In genomic region chrX:7043796-7044433, GRCh38 we compare ENCODE assay signal across 8 cellular contexts.
DNase-seq lines count a peak whose midpoint lies in the region; ATAC-seq and TF ChIP-seq lines count a peak whose summit lies in the region.
"Not testable (repeated sequence)": the region's sequence is repeated elsewhere in the genome, so short reads cannot be mapped to it uniquely, and the experiment has no call there.

No MANE protein-coding gene starts in this region.

- not testable (repeated sequence) for H2AFZ ChIP-seq in PC-3 (ENCODE audit: low read length)

- peak; percentile 12 for DNase-seq in AG08396 (ENCODE audit: low spot score)
- peak; percentile 30 for DNase-seq in GM04504 (ENCODE audit: low read depth)
- peak; percentile 27 for DNase-seq in PC-3
- DNase-seq in astrocyte of the cerebellum (ENCODE audit: low read depth), result peak; percentile 27
- DNase-seq in dedifferentiated amniotic fluid mesenchymal stem cell (ENCODE audit: extremely low spot score), result peak; percentile 51
- peak; percentile 52 for DNase-seq in fibroblast of pulmonary artery (ENCODE audit: low read depth)
- DNase-seq in kidney glomerular epithelial cell (lab: John Stamatoyannopoulos, UW), result peak; percentile 1
- DNase-seq in skeletal muscle cell (ENCODE audit: low read depth), result peak; percentile 29

- H3K4me3 ChIP-seq in PC-3 (ENCODE audit: low read length); astrocyte of the cerebellum (ENCODE audit: low read depth, low read length); fibroblast of pulmonary artery (replicated peaks; ENCODE audit: low read depth, low read length); skeletal muscle cell (ENCODE audit: low read depth, low read length): not testable (repeated sequence)

- not testable (repeated sequence) for H3F3A ChIP-seq in PC-3 (ENCODE audit: low read length, unreplicated experiment)

- POLR2A ChIA-PET in PC-3 (lab: Charles Lee; ENCODE audit: unreplicated experiment), result not testable (repeated sequence)

- not testable (repeated sequence) for BruUV-seq in PC-3 (replicated peaks; lab: Mats Ljungman, UMichigan)

- CTCF ChIA-PET in PC-3 (lab: Charles Lee), result not testable (repeated sequence)

- not testable (repeated sequence) for H3K4me2 ChIP-seq in PC-3 (ENCODE audit: low read length)

- not testable (repeated sequence) for TF ChIP-seq CTCF in PC-3 (conservative IDR thresholded peaks at IDR 0.05; ENCODE audit: low read depth, low read length); astrocyte of the cerebellum (IDR thresholded peaks at IDR 0.05; ENCODE audit: low read depth, low read length, missing control alignments); fibroblast of pulmonary artery (IDR thresholded peaks at IDR 0.05; ENCODE audit: low read length, missing control alignments)

- H3K9ac ChIP-seq in PC-3 (ENCODE audit: low read length), result not testable (repeated sequence)

- not testable (repeated sequence) for ATAC-seq in PC-3

- not testable (repeated sequence) for H3K9me2 ChIP-seq in PC-3 (replicated peaks; ENCODE audit: low read length)

- H3K9me3 ChIP-seq in PC-3 (ENCODE audit: low read length), result not testable (repeated sequence)

- not testable (repeated sequence) for H3K27me3 ChIP-seq in PC-3 (ENCODE audit: low read length)

- intact Hi-C loops in PC-3 (cut with micrococcal nuclease), result not testable (repeated sequence)

- H4K20me1 ChIP-seq in PC-3 (ENCODE audit: low read length), result not testable (repeated sequence)

- H3K4me1 ChIP-seq in PC-3 (ENCODE audit: insufficient read depth, low read length), result not testable (repeated sequence)

- H3K36me3 ChIP-seq in PC-3 (ENCODE audit: low read depth, low read length), result not testable (repeated sequence)

- not testable (repeated sequence) for H3K27ac ChIP-seq in PC-3 (ENCODE audit: low read length)

- H3K79me2 ChIP-seq in PC-3 (ENCODE audit: low read length), result not testable (repeated sequence)

- in situ Hi-C loops in astrocyte of the cerebellum (cut with HindIII; ENCODE audit: low sequenced_read_pairs), result not testable (repeated sequence)

Comparison
In these comparisons a context has a peak if more than half of its experiments do, and no peak if none do; other contexts are left out.
1. DNase-seq: peak in every context shown above with its lines; median percentile 52 in fibroblast of pulmonary artery; 51 in dedifferentiated amniotic fluid mesenchymal stem cell; 30 in GM04504; 29 in skeletal muscle cell; 27 in PC-3; 27 in astrocyte of the cerebellum; 12 in AG08396; 1 in kidney glomerular epithelial cell.